ENCODE assay signal across 23 cellular contexts in genomic region chr3:111848778-111849177, GRCh38.
"Had no signal": no experiment of that assay in that cellular context is flagged by ENCODE, and none has a peak within 500 bp of the region (broad histone marks: within the 10 kb centered on the region; RNA-seq: fewer than 3 reads in every experiment).

No MANE protein-coding gene starts in this region.

- H3K9me3 ChIP-seq: esophagus muscularis mucosa, gastroesophageal sphincter, psoas muscle, right lobe of liver, testis, transverse colon had no signal

- H3K4me3 ChIP-seq: coronary artery, esophagus muscularis mucosa, gastroesophageal sphincter, lung, psoas muscle, right lobe of liver, testis, transverse colon had no signal

- ATAC-seq: gastroesophageal sphincter; left cardiac atrium; left ventricle myocardium superior; psoas muscle; stimulated activated naive B cell treated with anti-CD40 and anti-IgM and Interleukin-4, amounts not matched to agents 10 μg/mL and 1 μg/mL and 100 μg/mL, for 72 hours; stimulated activated naive CD8-positive, alpha-beta T cell treated with anti-CD3 and anti-CD28 coated beads, Interleukin-15, amount 100 ng/mL, for 72 hours had no signal

- H3K27ac ChIP-seq: coronary artery, esophagus muscularis mucosa, gastroesophageal sphincter, psoas muscle, right lobe of liver, testis, transverse colon had no signal

- H3K36me3 ChIP-seq: esophagus muscularis mucosa, gastroesophageal sphincter, right lobe of liver, transverse colon had no signal

- H3K27me3 ChIP-seq: esophagus muscularis mucosa, gastroesophageal sphincter, right lobe of liver, testis, transverse colon had no signal

- DNase-seq: effector CD4-positive, alpha-beta T cell; endodermal cell; glutamatergic neuron; immature natural killer cell; kidney; left cardiac atrium; left ventricle myocardium superior; mesendoderm; naive B cell; nephron progenitor cell; psoas muscle; retina; right lobe of liver; stimulated activated CD4-positive, alpha-beta T cell treated with anti-CD3 and anti-CD28 coated beads, Interleukin-2, amount 100 ng/mL, for 24 hours; stimulated activated CD4-positive, alpha-beta T cell treated with anti-CD3 and anti-CD28 coated beads, Interleukin-4, amount 100 ng/mL, for 4 hours; stimulated activated naive B cell treated with anti-CD40 and anti-IgM and Interleukin-4, amounts not matched to agents 10 μg/mL and 1 μg/mL and 100 μg/mL, for 72 hours; stimulated activated naive CD8-positive, alpha-beta T cell treated with anti-CD3 and anti-CD28 coated beads, Interleukin-15, amount 100 ng/mL, for 72 hours; testis; transverse colon had no signal

- H3K4me1 ChIP-seq: psoas muscle, right lobe of liver, testis, transverse colon had no signal
